1 cellular context compared by ENCODE assay signal in genomic region chr14:95157987-95158712, GRCh38.
TF ChIP-seq lines count a peak whose summit lies in the region.

No MANE protein-coding gene starts in this region.

TF ChIP-seq in GM12878, 131 proteins besides CTCF, POLR2A, EP300 and RAD21 (continued from another document and continues in another):
- TF ChIP-seq E4F1 (IDR thresholded peaks at IDR 0.05; ENCODE audit: borderline replicate concordance, partially characterized antibody) (no peak), SMAD1 (IDR thresholded peaks at IDR 0.05; ENCODE audit: low read depth, partially characterized antibody) (no peak), SREBF2 (IDR thresholded peaks at IDR 0.05; ENCODE audit: low read length) (no peak), IKZF2 (IDR thresholded peaks at IDR 0.05) (0 out of 4 replicates have a peak, but pooled peaks have one; percentile 0 to 25), IKZF1 (conservative IDR thresholded peaks at IDR 0.05) (no peak), CHD2 (IDR thresholded peaks at IDR 0.05; ENCODE audit: borderline replicate concordance, low read depth, low read length) (no peak), CEBPB (IDR thresholded peaks at IDR 0.05; ENCODE audit: borderline replicate concordance in 1 of 2, low read depth in 2 of 2, low read length in 2 of 2) (no peak), BRCA1 (IDR thresholded peaks at IDR 0.05; ENCODE audit: low read depth, low read length) (no peak), TBL1XR1 (IDR thresholded peaks at IDR 0.05; ENCODE audit: low read depth, low read length) (no peak), YY1 (IDR thresholded peaks at IDR 0.05; ENCODE audit: low read depth, low read length) (no peak), SUZ12 (IDR thresholded peaks at IDR 0.05; ENCODE audit: unreplicated experiment) (no peak), NFYA (IDR thresholded peaks at IDR 0.05; ENCODE audit: borderline replicate concordance, low read depth, low read length) (no peak), HCFC1 (IDR thresholded peaks at IDR 0.05; ENCODE audit: low read length) (no peak), NRF1 (conservative IDR thresholded peaks at IDR 0.05; ENCODE audit: low read depth, low read length) (no peak), PAX8 (IDR thresholded peaks at IDR 0.05) (no peak), ATF7 (IDR thresholded peaks at IDR 0.05; ENCODE audit: low read depth) (no peak), ZNF217 (IDR thresholded peaks at IDR 0.05) (no peak), POLR2AphosphoS5 (IDR thresholded peaks at IDR 0.05; ENCODE audit: low read length) (no peak; the same call in 1 of the 2 replicates), RB1 (IDR thresholded peaks at IDR 0.05; ENCODE audit: borderline replicate concordance) (no peak), BCL3 (IDR thresholded peaks at IDR 0.05; ENCODE audit: borderline replicate concordance, insufficient read depth, low read depth, low read length, poor library complexity, severe bottlenecking) (no peak), KDM1A (IDR thresholded peaks at IDR 0.05; ENCODE audit: borderline replicate concordance) (no peak), POLR2AphosphoS2 (IDR thresholded peaks at IDR 0.05; ENCODE audit: low read depth, low read length) (no peak), STAT1 (conservative IDR thresholded peaks at IDR 0.05) (no peak), NR2F1 (conservative IDR thresholded peaks at IDR 0.05) (no peak), SIN3A (IDR thresholded peaks at IDR 0.05; ENCODE audit: low read depth, low read length) (0 out of 2 replicates have a peak, but pooled peaks have one; percentile 9), SPI1 (IDR thresholded peaks at IDR 0.05; ENCODE audit: borderline replicate concordance, insufficient read depth, low read depth, low read length) (peak; percentile 44; the same call in 1 of the 2 replicates), NBN (IDR thresholded peaks at IDR 0.05) (no peak), POU2F2 (IDR thresholded peaks at IDR 0.05; ENCODE audit: borderline replicate concordance, low read depth, low read length) (peak; percentile 68; the same call in 1 of the 3 replicates), SUPT20H (IDR thresholded peaks at IDR 0.05; ENCODE audit: borderline replicate concordance, control insufficient read depth, low read depth, low read length) (no peak), MAX (IDR thresholded peaks at IDR 0.05; ENCODE audit: low read depth, low read length) (no peak), GABPA (IDR thresholded peaks at IDR 0.05; ENCODE audit: low read depth) (0 out of 2 replicates have a peak, but pooled peaks have one; percentile 28), LARP7 (IDR thresholded peaks at IDR 0.05) (no peak), EZH2 (IDR thresholded peaks at IDR 0.05; ENCODE audit: borderline replicate concordance, control insufficient read depth, low read depth, low read length) (no peak), STAT3 (IDR thresholded peaks at IDR 0.05; ENCODE audit: low read depth, low read length) (no peak), E2F8 (IDR thresholded peaks at IDR 0.05; ENCODE audit: low read depth, partially characterized antibody) (no peak), BHLHE40 (IDR thresholded peaks at IDR 0.05; ENCODE audit: borderline replicate concordance in 1 of 2, low read depth in 2 of 2, low read length in 1 of 2) (no peak), SREBF1 (IDR thresholded peaks at IDR 0.05; ENCODE audit: low read length) (no peak), TCF12 (IDR thresholded peaks at IDR 0.05; ENCODE audit: low read depth, low read length) (no peak), IRF4 (IDR thresholded peaks at IDR 0.05; ENCODE audit: low read depth, low read length) (no peak), GATAD2B (conservative IDR thresholded peaks at IDR 0.05; ENCODE audit: low read depth) (no peak), RFX5 (IDR thresholded peaks at IDR 0.05; ENCODE audit: low read depth, low read length) (no peak), ESRRA (IDR thresholded peaks at IDR 0.05; ENCODE audit: low read length) (no peak)
- TF ChIP-seq, protein P1, sequence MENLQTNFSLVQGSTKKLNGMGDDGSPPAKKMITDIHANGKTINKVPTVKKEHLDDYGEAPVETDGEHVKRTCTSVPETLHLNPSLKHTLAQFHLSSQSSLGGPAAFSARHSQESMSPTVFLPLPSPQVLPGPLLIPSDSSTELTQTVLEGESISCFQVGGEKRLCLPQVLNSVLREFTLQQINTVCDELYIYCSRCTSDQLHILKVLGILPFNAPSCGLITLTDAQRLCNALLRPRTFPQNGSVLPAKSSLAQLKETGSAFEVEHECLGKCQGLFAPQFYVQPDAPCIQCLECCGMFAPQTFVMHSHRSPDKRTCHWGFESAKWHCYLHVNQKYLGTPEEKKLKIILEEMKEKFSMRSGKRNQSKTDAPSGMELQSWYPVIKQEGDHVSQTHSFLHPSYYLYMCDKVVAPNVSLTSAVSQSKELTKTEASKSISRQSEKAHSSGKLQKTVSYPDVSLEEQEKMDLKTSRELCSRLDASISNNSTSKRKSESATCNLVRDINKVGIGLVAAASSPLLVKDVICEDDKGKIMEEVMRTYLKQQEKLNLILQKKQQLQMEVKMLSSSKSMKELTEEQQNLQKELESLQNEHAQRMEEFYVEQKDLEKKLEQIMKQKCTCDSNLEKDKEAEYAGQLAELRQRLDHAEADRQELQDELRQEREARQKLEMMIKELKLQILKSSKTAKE (IDR thresholded peaks at IDR 0.05; ENCODE audit: low read depth, poor library complexity, severe bottlenecking) = no peak
- TF ChIP-seq, protein P2, sequence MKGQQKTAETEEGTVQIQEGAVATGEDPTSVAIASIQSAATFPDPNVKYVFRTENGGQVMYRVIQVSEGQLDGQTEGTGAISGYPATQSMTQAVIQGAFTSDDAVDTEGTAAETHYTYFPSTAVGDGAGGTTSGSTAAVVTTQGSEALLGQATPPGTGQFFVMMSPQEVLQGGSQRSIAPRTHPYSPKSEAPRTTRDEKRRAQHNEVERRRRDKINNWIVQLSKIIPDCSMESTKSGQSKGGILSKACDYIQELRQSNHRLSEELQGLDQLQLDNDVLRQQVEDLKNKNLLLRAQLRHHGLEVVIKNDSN (IDR thresholded peaks at IDR 0.05; ENCODE audit: borderline replicate concordance, extremely low read length, insufficient read depth, low read depth, low read length) = no peak
- TF ChIP-seq, protein P3, sequence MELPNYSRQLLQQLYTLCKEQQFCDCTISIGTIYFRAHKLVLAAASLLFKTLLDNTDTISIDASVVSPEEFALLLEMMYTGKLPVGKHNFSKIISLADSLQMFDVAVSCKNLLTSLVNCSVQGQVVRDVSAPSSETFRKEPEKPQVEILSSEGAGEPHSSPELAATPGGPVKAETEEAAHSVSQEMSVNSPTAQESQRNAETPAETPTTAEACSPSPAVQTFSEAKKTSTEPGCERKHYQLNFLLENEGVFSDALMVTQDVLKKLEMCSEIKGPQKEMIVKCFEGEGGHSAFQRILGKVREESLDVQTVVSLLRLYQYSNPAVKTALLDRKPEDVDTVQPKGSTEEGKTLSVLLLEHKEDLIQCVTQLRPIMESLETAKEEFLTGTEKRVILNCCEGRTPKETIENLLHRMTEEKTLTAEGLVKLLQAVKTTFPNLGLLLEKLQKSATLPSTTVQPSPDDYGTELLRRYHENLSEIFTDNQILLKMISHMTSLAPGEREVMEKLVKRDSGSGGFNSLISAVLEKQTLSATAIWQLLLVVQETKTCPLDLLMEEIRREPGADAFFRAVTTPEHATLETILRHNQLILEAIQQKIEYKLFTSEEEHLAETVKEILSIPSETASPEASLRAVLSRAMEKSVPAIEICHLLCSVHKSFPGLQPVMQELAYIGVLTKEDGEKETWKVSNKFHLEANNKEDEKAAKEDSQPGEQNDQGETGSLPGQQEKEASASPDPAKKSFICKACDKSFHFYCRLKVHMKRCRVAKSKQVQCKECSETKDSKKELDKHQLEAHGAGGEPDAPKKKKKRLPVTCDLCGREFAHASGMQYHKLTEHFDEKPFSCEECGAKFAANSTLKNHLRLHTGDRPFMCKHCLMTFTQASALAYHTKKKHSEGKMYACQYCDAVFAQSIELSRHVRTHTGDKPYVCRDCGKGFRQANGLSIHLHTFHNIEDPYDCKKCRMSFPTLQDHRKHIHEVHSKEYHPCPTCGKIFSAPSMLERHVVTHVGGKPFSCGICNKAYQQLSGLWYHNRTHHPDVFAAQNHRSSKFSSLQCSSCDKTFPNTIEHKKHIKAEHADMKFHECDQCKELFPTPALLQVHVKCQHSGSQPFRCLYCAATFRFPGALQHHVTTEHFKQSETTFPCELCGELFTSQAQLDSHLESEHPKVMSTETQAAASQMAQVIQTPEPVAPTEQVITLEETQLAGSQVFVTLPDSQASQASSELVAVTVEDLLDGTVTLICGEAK (IDR thresholded peaks at IDR 0.05; ENCODE audit: borderline replicate concordance) = no peak
- TF ChIP-seq, protein P4, sequence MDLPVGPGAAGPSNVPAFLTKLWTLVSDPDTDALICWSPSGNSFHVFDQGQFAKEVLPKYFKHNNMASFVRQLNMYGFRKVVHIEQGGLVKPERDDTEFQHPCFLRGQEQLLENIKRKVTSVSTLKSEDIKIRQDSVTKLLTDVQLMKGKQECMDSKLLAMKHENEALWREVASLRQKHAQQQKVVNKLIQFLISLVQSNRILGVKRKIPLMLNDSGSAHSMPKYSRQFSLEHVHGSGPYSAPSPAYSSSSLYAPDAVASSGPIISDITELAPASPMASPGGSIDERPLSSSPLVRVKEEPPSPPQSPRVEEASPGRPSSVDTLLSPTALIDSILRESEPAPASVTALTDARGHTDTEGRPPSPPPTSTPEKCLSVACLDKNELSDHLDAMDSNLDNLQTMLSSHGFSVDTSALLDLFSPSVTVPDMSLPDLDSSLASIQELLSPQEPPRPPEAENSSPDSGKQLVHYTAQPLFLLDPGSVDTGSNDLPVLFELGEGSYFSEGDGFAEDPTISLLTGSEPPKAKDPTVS (IDR thresholded peaks at IDR 0.05; ENCODE audit: low read depth, low read length) = no peak
- TF ChIP-seq, protein P5, sequence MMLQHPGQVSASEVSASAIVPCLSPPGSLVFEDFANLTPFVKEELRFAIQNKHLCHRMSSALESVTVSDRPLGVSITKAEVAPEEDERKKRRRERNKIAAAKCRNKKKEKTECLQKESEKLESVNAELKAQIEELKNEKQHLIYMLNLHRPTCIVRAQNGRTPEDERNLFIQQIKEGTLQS (IDR thresholded peaks at IDR 0.05; ENCODE audit: borderline replicate concordance, extremely low read depth, low read depth, low read length) = no peak
